Comparison of ENCODE assay signal across 13 cellular contexts in the genomic region with DNA sequence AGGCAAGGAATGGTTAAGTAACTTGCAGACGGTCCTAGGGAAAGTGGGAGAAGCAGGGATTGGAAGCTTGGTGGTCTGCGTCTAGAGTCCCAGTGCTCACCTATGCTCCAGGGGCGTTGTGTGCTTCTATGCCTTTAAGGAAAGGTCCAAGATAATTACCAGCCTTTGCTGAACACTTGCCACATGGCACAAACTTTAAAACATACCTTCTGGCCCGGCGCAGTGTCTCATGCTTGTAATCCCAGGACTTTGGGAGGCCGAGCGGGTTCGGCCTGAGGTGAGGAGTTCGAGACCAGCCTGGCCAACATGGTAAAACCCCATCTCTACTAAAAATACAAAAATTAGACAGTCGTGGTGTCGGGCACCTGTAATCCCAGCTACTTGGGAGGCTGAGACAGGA. TPM values are rescaled to one million over a fixed set of nuclear protein-coding genes. Genes with fewer than 3 reads are reported as not detected.
A peak's percentile ranks its signal among the peaks of the same experiment; 100 is the strongest.
DNase-seq lines count a peak whose midpoint lies in the region; ATAC-seq and TF ChIP-seq lines count a peak whose summit lies in the region.
"Had no signal": no experiment of that assay in that cellular context is flagged by ENCODE, and none has a peak within 500 bp of the region (broad histone marks: within the 10 kb centered on the region; RNA-seq: fewer than 3 reads in every experiment).

No MANE protein-coding gene starts in this region.

- intact Hi-C loops in tibial artery (cut with DNase I; ENCODE audit: low total_unique reads): no loop called here
- intact Hi-C loops in adrenal gland (cut with DNase I): no loop called here

- TF ChIP-seq POLR2A in adrenal gland (IDR thresholded peaks at IDR 0.05): no peak

- CTCF ChIA-PET in activated naive CD4-positive, alpha-beta T cell treated with anti-CD3 and anti-CD28 coated beads, Interleukin-2, amount 10 ng/mL, durations not matched to agents 7 days and 5 days (lab: Charles Lee): no interaction called here
- CTCF ChIA-PET in activated CD8-positive, alpha-beta T cell treated with anti-CD3 and anti-CD28 coated beads, Interleukin-2, amount 10 ng/mL, durations not matched to agents 7 days and 5 days (lab: Charles Lee): interaction anchor here (0.7 to 2.8 kb wide), 3 partner anchors 9 to 64 kb away, joined by 3 to 7 read pairs (median 3); no protein-coding TSS in a partner anchor

- no peaks in the 10 kb centered on the region for H3K27me3 ChIP-seq in tibial artery
- H3K27me3 ChIP-seq in adrenal gland: no peaks in the 10 kb centered on the region
- H3K27me3 ChIP-seq: SJCRH30 had no signal

- H3K27ac Mint-ChIP-seq in activated naive CD4-positive, alpha-beta T cell treated with anti-CD3 and anti-CD28 coated beads, Interleukin-2, amount 10 ng/mL, durations not matched to agents 7 days and 5 days: peak overlapping the region; percentile 92
- H3K27ac Mint-ChIP-seq in activated CD8-positive, alpha-beta T cell treated with anti-CD3 and anti-CD28 coated beads, Interleukin-2, amount 10 ng/mL, durations not matched to agents 7 days and 5 days: peak overlapping the region; percentile 96
- H3K27ac Mint-ChIP-seq in mesothelial cell of epicardium: peak overlapping the region; percentile 98

- H3K27ac ChIP-seq in tibial artery (peak overlapping the region; percentile 96 to 98), adrenal gland (no peak overlapping the region)
- H3K27ac ChIP-seq: SJCRH30 had no signal

- H3K4me3 Mint-ChIP-seq in activated naive CD4-positive, alpha-beta T cell treated with anti-CD3 and anti-CD28 coated beads, Interleukin-2, amount 10 ng/mL, durations not matched to agents 7 days and 5 days: peak overlapping the region; percentile 85
- peak overlapping the region; percentile 93 for H3K4me3 Mint-ChIP-seq in activated CD8-positive, alpha-beta T cell treated with anti-CD3 and anti-CD28 coated beads, Interleukin-2, amount 10 ng/mL, durations not matched to agents 7 days and 5 days
- H3K4me3 Mint-ChIP-seq in mesothelial cell of epicardium: peak overlapping the region; percentile 31

- H3K9me3 ChIP-seq in tibial artery (no peaks in the 10 kb centered on the region), adrenal gland (replicated peaks in 1 of 3) (no peaks in the 10 kb centered on the region)
- H3K9me3 ChIP-seq: SJCRH30 had no signal

- H3K4me3 ChIP-seq in tibial artery: peak overlapping the region in 1 of 2 donors; percentile 94
- H3K4me3 ChIP-seq in adrenal gland: no peak overlapping the region
- H3K4me3 ChIP-seq: SJCRH30 had no signal

- H3K36me3 ChIP-seq in tibial artery (peaks cover 0 to 8% (median 5%) of the 10 kb centered on the region in 3 donors), adrenal gland (replicated peaks in 1 of 2) (no peaks in the 10 kb centered on the region)

- DNase-seq in activated naive CD4-positive, alpha-beta T cell treated with anti-CD3 and anti-CD28 coated beads, Interleukin-2, amount 10 ng/mL, durations not matched to agents 7 days and 5 days: no peak
- DNase-seq in activated naive CD4-positive, alpha-beta T cell treated with anti-CD3 and anti-CD28 coated beads, Interleukin-2, amount 50 U/mL, for 16 hours: no peak
- no peak for DNase-seq in activated CD8-positive, alpha-beta T cell treated with anti-CD3 and anti-CD28 coated beads, Interleukin-2, amount 10 ng/mL, durations not matched to agents 7 days and 5 days
- DNase-seq in mesothelial cell of epicardium (ENCODE audit: low spot score in 2 of 2, unreplicated experiment in 2 of 2): no peak
- no peak for DNase-seq in tibial artery
- DNase-seq in adrenal gland: no peak
- DNase-seq in NCI-H2029 treated with DMSO at 0.1 percent for 48 hours (lab: John Stamatoyannopoulos, UW): no peak
- DNase-seq in D341Med (ENCODE audit: low spot score): no peak
- DNase-seq: cerebellar nuclear complex, head of caudate nucleus had no signal

- WGBS in adrenal gland, 4 donors: 71 to 81% (median 75%) methylated on average over 11 of the region's 11 CpGs

- no peak for ATAC-seq in activated CD8-positive, alpha-beta T cell treated with anti-CD3 and anti-CD28 coated beads, Interleukin-2, amount 10 ng/mL, durations not matched to agents 7 days and 5 days
- ATAC-seq: activated CD8-positive, alpha-beta memory T cell treated with anti-CD3 and anti-CD28 coated beads, Interleukin-2, amount 10 ng/mL, durations not matched to agents 7 days and 5 days had no signal

- peaks cover 60% of the 10 kb centered on the region for H3K4me1 Mint-ChIP-seq in activated naive CD4-positive, alpha-beta T cell treated with anti-CD3 and anti-CD28 coated beads, Interleukin-2, amount 10 ng/mL, durations not matched to agents 7 days and 5 days
- H3K4me1 Mint-ChIP-seq in activated CD8-positive, alpha-beta T cell treated with anti-CD3 and anti-CD28 coated beads, Interleukin-2, amount 10 ng/mL, durations not matched to agents 7 days and 5 days (ENCODE audit: low read depth): peaks cover 55% of the 10 kb centered on the region
- H3K4me1 Mint-ChIP-seq in mesothelial cell of epicardium: peaks cover 54% of the 10 kb centered on the region

- H3K4me1 ChIP-seq in tibial artery: peaks cover 0 to 79% (median 54%) of the 10 kb centered on the region in 4 donors
- H3K4me1 ChIP-seq in adrenal gland (replicated peaks in 1 of 2): peaks cover 59 to 69% of the 10 kb centered on the region in 2 donors

- TF ChIP-seq CTCF in mesothelial cell of epicardium (IDR thresholded peaks at IDR 0.05; ENCODE audit: unreplicated experiment): no peak
- TF ChIP-seq CTCF in tibial artery (IDR thresholded peaks at IDR 0.05): no peak
- TF ChIP-seq CTCF in adrenal gland (IDR thresholded peaks at IDR 0.05): no peak

- H3K9me3 Mint-ChIP-seq in activated naive CD4-positive, alpha-beta T cell treated with anti-CD3 and anti-CD28 coated beads, Interleukin-2, amount 10 ng/mL, durations not matched to agents 7 days and 5 days: no peaks in the 10 kb centered on the region
- H3K9me3 Mint-ChIP-seq in activated CD8-positive, alpha-beta T cell treated with anti-CD3 and anti-CD28 coated beads, Interleukin-2, amount 10 ng/mL, durations not matched to agents 7 days and 5 days (ENCODE audit: insufficient read depth): no peaks in the 10 kb centered on the region
- no peaks in the 10 kb centered on the region for H3K9me3 Mint-ChIP-seq in mesothelial cell of epicardium

- POLR2A ChIA-PET in activated CD8-positive, alpha-beta T cell treated with anti-CD3 and anti-CD28 coated beads, Interleukin-2, amount 10 ng/mL, durations not matched to agents 7 days and 5 days (lab: Charles Lee): interaction anchor here (0.6 to 3.6 kb wide), 3 partner anchors 28 to 51 kb away, joined by 4 to 47 read pairs (median 4); partner anchors contain the start of gene CYB5R3

- H3K36me3 Mint-ChIP-seq in activated naive CD4-positive, alpha-beta T cell treated with anti-CD3 and anti-CD28 coated beads, Interleukin-2, amount 10 ng/mL, durations not matched to agents 7 days and 5 days: peaks cover 28% of the 10 kb centered on the region
- H3K36me3 Mint-ChIP-seq in activated CD8-positive, alpha-beta T cell treated with anti-CD3 and anti-CD28 coated beads, Interleukin-2, amount 10 ng/mL, durations not matched to agents 7 days and 5 days (ENCODE audit: low read depth): peaks cover 35% of the 10 kb centered on the region
- peaks cover 10% of the 10 kb centered on the region for H3K36me3 Mint-ChIP-seq in mesothelial cell of epicardium

- peaks cover 4% of the 10 kb centered on the region for H3K27me3 Mint-ChIP-seq in activated naive CD4-positive, alpha-beta T cell treated with anti-CD3 and anti-CD28 coated beads, Interleukin-2, amount 10 ng/mL, durations not matched to agents 7 days and 5 days
- no peaks in the 10 kb centered on the region for H3K27me3 Mint-ChIP-seq in activated CD8-positive, alpha-beta T cell treated with anti-CD3 and anti-CD28 coated beads, Interleukin-2, amount 10 ng/mL, durations not matched to agents 7 days and 5 days (ENCODE audit: low read depth)
- no peaks in the 10 kb centered on the region for H3K27me3 Mint-ChIP-seq in mesothelial cell of epicardium (ENCODE audit: low read depth)
- H3K27me3 Mint-ChIP-seq: activated CD8-positive, alpha-beta memory T cell treated with anti-CD3 and anti-CD28 coated beads, Interleukin-2, amount 10 ng/mL, durations not matched to agents 7 days and 5 days had no signal

RNA-seq across cellular contexts. Expression of gene POLDIP3, which starts 2.3 kb away (rescaled TPM):
- total RNA-seq in activated CD8-positive, alpha-beta T cell treated with anti-CD3 and anti-CD28 coated beads, Interleukin-2, amount 10 ng/mL, durations not matched to agents 7 days and 5 days: 10 to 100 TPM; 77.2 to 80.6 TPM
- total RNA-seq in mesothelial cell of epicardium (86.9 to 89.3 TPM (median 87.2 TPM) in 3 replicates), adrenal gland (10 to 100 TPM; 32.1 to 80.2 (median 54.5) TPM)
- 10 to 100 TPM; 18.7 to 66.1 (median 24.1) TPM for polyA plus RNA-seq in adrenal gland

RNA-seq across cellular contexts. Expression of gene ATP5MGL, which starts 28.1 kb away (rescaled TPM):
- total RNA-seq in activated CD8-positive, alpha-beta T cell treated with anti-CD3 and anti-CD28 coated beads, Interleukin-2, amount 10 ng/mL, durations not matched to agents 7 days and 5 days: 1 to 10 TPM in 1 of 2 experiments, under 1 TPM in 1; 0.63 to 1.4 TPM
- total RNA-seq in mesothelial cell of epicardium: 1.3 to 1.7 TPM (median 1.5 TPM) in 3 replicates
- under 1 TPM in 4 of 8 donors, not detected in 4; 0.31 to 0.86 (median 0.57) TPM for total RNA-seq in adrenal gland
- polyA plus RNA-seq in adrenal gland: not detected
- total RNA-seq: HT1080 had no signal

RNA-seq across cellular contexts. Expression of gene CYB5R3, which starts 36.9 kb away (rescaled TPM):
- total RNA-seq in activated CD8-positive, alpha-beta T cell treated with anti-CD3 and anti-CD28 coated beads, Interleukin-2, amount 10 ng/mL, durations not matched to agents 7 days and 5 days: 10 to 100 TPM; 87.7 to 91.4 TPM
- total RNA-seq in mesothelial cell of epicardium (94.7 to 102 TPM (median 99.0 TPM) in 3 replicates), adrenal gland (100 to 1,000 TPM; 187 to 578 (median 365) TPM)
- 100 to 1,000 TPM; 101 to 313 (median 201) TPM for polyA plus RNA-seq in adrenal gland

RNA-seq across cellular contexts. Expression of gene SERHL2, which starts 58.6 kb away (rescaled TPM):
- total RNA-seq in activated CD8-positive, alpha-beta T cell treated with anti-CD3 and anti-CD28 coated beads, Interleukin-2, amount 10 ng/mL, durations not matched to agents 7 days and 5 days: 1 to 10 TPM; 2.3 to 2.4 TPM
- 2.5 to 3.0 TPM (median 2.6 TPM) in 3 replicates for total RNA-seq in mesothelial cell of epicardium
- total RNA-seq in adrenal gland: 10 to 100 TPM in 1 of 8 donors, 1 to 10 TPM in 7; 1.1 to 11.6 (median 6.4) TPM
- polyA plus RNA-seq in adrenal gland: 1 to 10 TPM; 3.4 to 5.8 (median 5.3) TPM

Comparison
In these comparisons a context has a peak if more than half of its experiments do, and no peak if none do; other contexts are left out.
1. H3K4me3 Mint-ChIP-seq: peak in every context shown above with its lines; median percentile 93 in activated CD8-positive, alpha-beta T cell treated with anti-CD3 and anti-CD28 coated beads, Interleukin-2, amount 10 ng/mL, durations not matched to agents 7 days and 5 days; 85 in activated naive CD4-positive, alpha-beta T cell treated with anti-CD3 and anti-CD28 coated beads, Interleukin-2, amount 10 ng/mL, durations not matched to agents 7 days and 5 days; 31 in mesothelial cell of epicardium.
2. H3K27ac ChIP-seq: peak in tibial artery (2 of 2); none in adrenal gland (0 of 5).
3. Peak in every context shown above with its lines, with median percentiles within 50 percentile points of each other: H3K27ac Mint-ChIP-seq.